Comparison of ENCODE assay signal across 8 cellular contexts in genomic region chr2:29238497-29238896, GRCh38.
A peak's percentile ranks its signal among the peaks of the same experiment; 100 is the strongest.
DNase-seq lines count a peak whose midpoint lies in the region; ATAC-seq and TF ChIP-seq lines count a peak whose summit lies in the region.

No MANE protein-coding gene starts in this region.

- no peaks in the 10 kb centered on the region for H4K20me1 ChIP-seq in PC-9 (ENCODE audit: insufficient read depth)

- no peak overlapping the region for H2AFZ ChIP-seq in PC-9

- TF ChIP-seq CTCF in AG09309 (IDR thresholded peaks at IDR 0.05; ENCODE audit: control insufficient read depth, insufficient read depth, low read depth, low read length, missing control alignments) (peak; percentile 73), GM12864 (IDR thresholded peaks at IDR 0.05; ENCODE audit: low read depth, low read length, missing control alignments) (peak; percentile 81), PC-9 (conservative IDR thresholded peaks at IDR 0.05) (peak; percentile 69), gastroesophageal sphincter (IDR thresholded peaks at IDR 0.05) (peak in 2 of 4 experiments; percentile 24 to 39)

- H3K9me3 ChIP-seq in PC-9 (ENCODE audit: insufficient read depth, low read depth) (no peaks in the 10 kb centered on the region), gastroesophageal sphincter (no peaks in the 10 kb centered on the region)

- POLR2A ChIA-PET in PC-9 (lab: Charles Lee; ENCODE audit: unreplicated experiment) = no interaction called here

- no peaks in the 10 kb centered on the region for H3K9me2 ChIP-seq in PC-9 (ENCODE audit: insufficient read depth)

- no peak for TF ChIP-seq POLR2A in gastroesophageal sphincter (IDR thresholded peaks at IDR 0.05)

- ATAC-seq in gastroesophageal sphincter (no peak), GM21367 (IDR thresholded peaks at IDR 0.05; ENCODE audit: unreplicated experiment) (no peak)

- DNase-seq in AG09309 (ENCODE audit: low read depth) = no peak
- no peak for DNase-seq in GM12864 (ENCODE audit: low read depth)
- peak in 1 of 2 experiments; percentile 35 for DNase-seq in PC-9
- peak; percentile 46 for DNase-seq in germinal center (ENCODE audit: low spot score)
- DNase-seq in NCI-H2029 (lab: John Stamatoyannopoulos, UW) = no peak
- no peak for DNase-seq in mesenteric fat pad (ENCODE audit: low spot score)

- peaks cover 6% of the 10 kb centered on the region; the same call in 1 of the 2 replicates for H3F3A ChIP-seq in PC-9 (ENCODE audit: insufficient read depth, low read depth)

- H3K27ac ChIP-seq in PC-9 = no peak overlapping the region
- no peak overlapping the region for H3K27ac ChIP-seq in gastroesophageal sphincter

- H3K4me3 ChIP-seq in AG09309 (ENCODE audit: control insufficient read depth, low read depth, low read length) (no peak overlapping the region), GM12864 (ENCODE audit: low read depth, low read length) (no peak overlapping the region), PC-9 (no peak overlapping the region), gastroesophageal sphincter (no peak overlapping the region)

- no TSS peak for BruUV-seq in PC-9 (replicated peaks; lab: Mats Ljungman, UMichigan)

- H3K79me2 ChIP-seq in PC-9 (ENCODE audit: low read depth) = no peaks in the 10 kb centered on the region

- TF ChIP-seq EP300 in gastroesophageal sphincter (IDR thresholded peaks at IDR 0.05) = no peak

- CTCF ChIA-PET in PC-9 (lab: Charles Lee) = interaction anchor here (0.6 to 1.3 kb wide), 2 partner anchors 70 kb away, joined by 3 to 4 read pairs; no protein-coding TSS in a partner anchor

- peaks cover 8% of the 10 kb centered on the region for H3K4me1 ChIP-seq in PC-9 (replicated peaks; ENCODE audit: insufficient read depth)
- H3K4me1 ChIP-seq in gastroesophageal sphincter = no peaks in the 10 kb centered on the region

- intact Hi-C loops in PC-9 (cut with micrococcal nuclease; ENCODE audit: unreplicated experiment) = no loop called here

- 53 to 73% methylated on average over 4 to 7 of the region's 7 CpGs for WGBS in gastroesophageal sphincter (ENCODE audit: low coverage in 1 of 2), 2 donors

- H3K36me3 ChIP-seq in PC-9 (ENCODE audit: low read depth) (no peaks in the 10 kb centered on the region), gastroesophageal sphincter (no peaks in the 10 kb centered on the region)

- H3K27me3 ChIP-seq in PC-9 (ENCODE audit: insufficient read depth, low read depth) = peaks cover 63% of the 10 kb centered on the region
- H3K27me3 ChIP-seq in gastroesophageal sphincter = peaks cover 48% of the 10 kb centered on the region

- H3K4me2 ChIP-seq in PC-9 = no peak overlapping the region
